In the genomic region with DNA sequence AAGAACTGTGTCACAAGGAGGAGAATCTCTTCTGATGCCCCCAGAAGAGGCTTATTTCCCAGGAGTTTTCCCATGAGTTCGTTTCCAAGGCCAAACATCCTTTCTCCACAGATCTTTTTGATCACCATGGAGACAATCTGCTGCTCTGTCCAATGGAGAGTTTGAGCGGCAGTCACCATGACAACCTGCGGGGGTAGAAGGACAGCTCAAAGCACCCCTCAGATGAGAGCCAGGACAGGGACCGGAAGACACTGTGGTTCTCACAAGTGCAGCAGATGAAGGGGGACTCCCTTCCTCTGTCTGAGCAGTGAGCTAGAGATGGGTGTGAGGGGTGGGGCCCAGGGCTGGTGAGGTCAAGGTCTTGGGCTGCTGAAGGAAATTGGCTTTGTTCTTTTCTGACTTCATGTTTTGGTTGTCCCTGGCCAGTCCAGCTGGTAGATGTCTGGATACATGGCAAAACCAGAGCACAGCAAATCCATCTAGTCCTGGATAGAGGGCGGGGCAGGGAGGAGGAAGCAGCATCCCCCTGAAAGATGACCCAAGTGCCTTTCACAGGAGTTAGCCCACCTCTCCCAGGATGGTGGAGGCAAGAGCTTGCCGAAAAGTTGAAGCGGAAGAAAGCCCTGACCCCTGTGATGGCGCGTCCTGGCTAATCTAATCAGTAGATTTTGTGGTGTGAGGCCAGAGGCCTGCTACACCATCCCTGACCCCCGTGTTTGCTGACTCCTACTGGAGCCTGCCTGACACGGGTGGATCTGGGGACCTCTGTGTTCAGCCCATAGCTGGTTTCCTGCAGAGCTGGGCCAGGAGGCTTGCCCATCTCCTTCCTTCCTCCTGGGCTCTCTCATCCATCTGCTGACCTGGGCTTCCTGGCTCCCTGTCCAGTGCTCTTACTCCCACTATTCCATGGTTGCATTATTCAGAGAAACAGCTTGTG, we compare ENCODE assay signal across 13 cellular contexts. TPM values are rescaled to one million over a fixed set of nuclear protein-coding genes. Genes with fewer than 3 reads are reported as not detected.
A peak's percentile ranks its signal among the peaks of the same experiment; 100 is the strongest.
DNase-seq lines count a peak whose midpoint lies in the region; ATAC-seq, FAIRE-seq and TF ChIP-seq lines count a peak whose summit lies in the region.
"Had no signal": no experiment of that assay in that cellular context is flagged by ENCODE, and none has a peak within 500 bp of the region (broad histone marks: within the 10 kb centered on the region; RNA-seq: fewer than 3 reads in every experiment).

No MANE protein-coding gene starts in this region.

- DNase-seq in NCI-H82 (lab: John Stamatoyannopoulos, UW) (peak; percentile 15), NCI-H82 treated with DMSO at 0.1 percent for 48 hours (lab: John Stamatoyannopoulos, UW; ENCODE audit: unreplicated experiment) (no peak), H1 (ENCODE audit: low read depth in 1 of 2, low spot score in 2 of 2) (no peak), osteoblast (ENCODE audit: insufficient read length, low spot score, missing footprints) (no peak)
- DNase-seq in stimulated activated CD8-positive, alpha-beta memory T cell treated with anti-CD3 and anti-CD28 coated beads, Interleukin-7, amount 100 ng/mL, for 24 hours (ENCODE audit: low read depth) = peak; percentile 5
- no peak for DNase-seq in activated T-helper 1 cell treated with anti-CD3 and anti-CD28 coated beads, Interleukin-12 subunit alpha, Interleukin-12 subunit beta, Interleukin-2, Interleukin-4 antibody, amounts not matched to agents 30 ng/mL and 10 ng/mL and 1 ng/mL, durations not matched to agents 14 hours and 24 hours and 36 hours (ENCODE audit: low spot score)
- DNase-seq: activated CD4-positive, CD25-positive, alpha-beta regulatory T cell; adrenal gland; NCI-H2107; Right ventricle myocardium superior had no signal

- H4K8ac ChIP-seq in H1 (ENCODE audit: extremely low read depth, insufficient read depth, low read length) = no peak overlapping the region

- H3K14ac ChIP-seq in H1 (ENCODE audit: insufficient read length) = no peak overlapping the region

- H2AK5ac ChIP-seq in H1 (ENCODE audit: low read depth, low read length) = no peak overlapping the region

- no peak overlapping the region for H3K27ac Mint-ChIP-seq in activated T-helper 1 cell treated with anti-CD3 and anti-CD28 coated beads, Interleukin-12 subunit alpha, Interleukin-12 subunit beta, Interleukin-2, Interleukin-4 antibody, amounts not matched to agents 30 ng/mL and 10 ng/mL and 1 ng/mL, durations not matched to agents 14 hours and 24 hours and 36 hours

- WGBS in H1 (ENCODE audit: extremely low coverage in 1 of 2, insufficient coverage in 1 of 2, insufficient read length in 1 of 2, insufficient replicate concordance in 2 of 2, low coverage in 1 of 2, low lambda C conversion rate in 2 of 2, missing lambda C conversion rate in 1 of 2), 2 experiments = 90% methylated on average over 10 of the region's 11 CpGs; no CpG with 5 or more reads in 1 of the 2 experiments

- no peak for TF ChIP-seq EP300 in H1 (IDR thresholded peaks at IDR 0.05; ENCODE audit: borderline replicate concordance in 1 of 2, low read depth in 2 of 2, low read length in 2 of 2)

- H3K79me2 ChIP-seq in H1 (ENCODE audit: control insufficient read depth in 1 of 2, insufficient read depth in 2 of 2, low read length in 2 of 2) (no peaks in the 10 kb centered on the region), osteoblast (ENCODE audit: insufficient read depth, low read length) (no peaks in the 10 kb centered on the region)

- no peak overlapping the region for H2BK20ac ChIP-seq in H1 (ENCODE audit: low read length)

- intact Hi-C loops in activated T-helper 1 cell treated with anti-CD3 and anti-CD28 coated beads, Interleukin-12 subunit alpha, Interleukin-12 subunit beta, Interleukin-2, Interleukin-4 antibody, amounts not matched to agents 30 ng/mL and 10 ng/mL and 1 ng/mL, durations not matched to agents 14 hours and 24 hours and 36 hours (cut with micrococcal nuclease) = no loop called here

- H4K5ac ChIP-seq in H1 (ENCODE audit: insufficient read length, low read depth, low read length) = no peak overlapping the region

- POLR2A ChIA-PET in H1 (lab: Charles Lee; ENCODE audit: partially characterized antibody) = no interaction called here

- TF ChIP-seq CTCF in H1 (IDR thresholded peaks at IDR 0.05; ENCODE audit: control extremely low read depth in 1 of 3, insufficient read depth in 1 of 3, low read depth in 1 of 3, low read length in 3 of 3) (no peak), osteoblast (IDR thresholded peaks at IDR 0.05; ENCODE audit: extremely low read depth, low read depth, low read length) (no peak)

- H3K56ac ChIP-seq in H1 (replicated peaks; ENCODE audit: insufficient read length, low read depth, low read length) = no peak overlapping the region

- no peak for TF ChIP-seq RAD21 in H1 (IDR thresholded peaks at IDR 0.05 in 1 of 2, conservative IDR thresholded peaks at IDR 0.05 in 1 of 2; ENCODE audit: low read depth in 2 of 2, low read length in 2 of 2)

- no peak overlapping the region for H3K23ac ChIP-seq in H1 (ENCODE audit: insufficient read length)

- no peaks in the 10 kb centered on the region for H3K4me1 Mint-ChIP-seq in activated T-helper 1 cell treated with anti-CD3 and anti-CD28 coated beads, Interleukin-12 subunit alpha, Interleukin-12 subunit beta, Interleukin-2, Interleukin-4 antibody, amounts not matched to agents 30 ng/mL and 10 ng/mL and 1 ng/mL, durations not matched to agents 14 hours and 24 hours and 36 hours (ENCODE audit: low read depth)

- no peak for TF ChIP-seq POLR2A in H1 (IDR thresholded peaks at IDR 0.05; ENCODE audit: control extremely low read depth in 1 of 2, low read depth in 2 of 2, low read length in 2 of 2)

- CTCF ChIA-PET in H1 (lab: Charles Lee; ENCODE audit: partially characterized antibody) = interaction anchor here (0.9 to 6.2 kb wide), 2 partner anchors 28 to 33 kb away, joined by 4 to 49 read pairs; no protein-coding TSS in a partner anchor

- no peaks in the 10 kb centered on the region; the same call in 1 of the 2 replicates for H3K23me2 ChIP-seq in H1 (ENCODE audit: low read depth, low read length)

- no peak for FAIRE-seq in H1 (lab: Jason Lieb, UNC)

- H2BK12ac ChIP-seq in H1 (ENCODE audit: low read depth, low read length) = 0 out of 2 replicates have a peak overlapping the region, but pooled peaks have one; percentile 10

- no peaks in the 10 kb centered on the region for H3K9me3 ChIP-seq in H1 (ENCODE audit: insufficient read depth in 2 of 2, low read depth in 1 of 2, low read length in 1 of 2)
- no peaks in the 10 kb centered on the region for H3K9me3 ChIP-seq in osteoblast (ENCODE audit: low read depth, low read length)
- H3K9me3 ChIP-seq: adrenal gland had no signal

- H3K4me1 ChIP-seq in H1 (replicated peaks in 1 of 4; ENCODE audit: control insufficient read depth in 3 of 4, insufficient read depth in 4 of 4, low read length in 3 of 4) (no peaks in the 10 kb centered on the region), osteoblast (ENCODE audit: insufficient read depth, low read length) (no peaks in the 10 kb centered on the region)
- H3K4me1 ChIP-seq: adrenal gland had no signal

- H3K36me3 Mint-ChIP-seq in activated T-helper 1 cell treated with anti-CD3 and anti-CD28 coated beads, Interleukin-12 subunit alpha, Interleukin-12 subunit beta, Interleukin-2, Interleukin-4 antibody, amounts not matched to agents 30 ng/mL and 10 ng/mL and 1 ng/mL, durations not matched to agents 14 hours and 24 hours and 36 hours (ENCODE audit: low read depth) = no peaks in the 10 kb centered on the region

- H3K4me3 Mint-ChIP-seq in activated T-helper 1 cell treated with anti-CD3 and anti-CD28 coated beads, Interleukin-12 subunit alpha, Interleukin-12 subunit beta, Interleukin-2, Interleukin-4 antibody, amounts not matched to agents 30 ng/mL and 10 ng/mL and 1 ng/mL, durations not matched to agents 14 hours and 24 hours and 36 hours = no peak overlapping the region

- H3K27me3 ChIP-seq in H1 (replicated peaks in 1 of 4; ENCODE audit: control insufficient read depth in 3 of 4, extremely low read depth in 1 of 4, insufficient read depth in 3 of 4, low read length in 3 of 4) = no peaks in the 10 kb centered on the region
- H3K27me3 ChIP-seq in osteoblast (ENCODE audit: insufficient read depth, low read length) = peaks cover 4% of the 10 kb centered on the region
- H3K27me3 ChIP-seq: adrenal gland had no signal

- H3K4me2 ChIP-seq in H1 (ENCODE audit: insufficient read depth in 1 of 2, low read depth in 2 of 2, low read length in 2 of 2) (no peak overlapping the region), osteoblast (ENCODE audit: insufficient read depth, low read length) (no peak overlapping the region)

- H2BK120ac ChIP-seq in H1 (replicated peaks; ENCODE audit: low read depth, low read length) = no peak overlapping the region

- H3K79me1 ChIP-seq in H1 (ENCODE audit: low read depth, low read length) = no peaks in the 10 kb centered on the region

- no peaks in the 10 kb centered on the region for H4K20me1 ChIP-seq in H1 (replicated peaks in 1 of 2; ENCODE audit: control insufficient read depth in 1 of 2, insufficient read depth in 2 of 2, low read length in 2 of 2)
- H4K20me1 ChIP-seq in osteoblast (ENCODE audit: insufficient read depth, low read length) = no peaks in the 10 kb centered on the region

- no peak overlapping the region for H2BK15ac ChIP-seq in H1 (ENCODE audit: low read length)

- peaks cover 6% of the 10 kb centered on the region for H3K27me3 Mint-ChIP-seq in activated T-helper 1 cell treated with anti-CD3 and anti-CD28 coated beads, Interleukin-12 subunit alpha, Interleukin-12 subunit beta, Interleukin-2, Interleukin-4 antibody, amounts not matched to agents 30 ng/mL and 10 ng/mL and 1 ng/mL, durations not matched to agents 14 hours and 24 hours and 36 hours (ENCODE audit: insufficient read depth)

- H3K18ac ChIP-seq in H1 (ENCODE audit: extremely low read depth, low read length) = no peak overlapping the region

- peak; percentile 80 for ATAC-seq in HG03175 (IDR thresholded peaks at IDR 0.05; ENCODE audit: unreplicated experiment)
- no peak for ATAC-seq in HG02759 (IDR thresholded peaks at IDR 0.05; ENCODE audit: unreplicated experiment)

- no peaks in the 10 kb centered on the region for H3K36me3 ChIP-seq in H1 (ENCODE audit: control insufficient read depth in 2 of 4, insufficient read depth in 4 of 4, low read length in 3 of 4)
- H3K36me3 ChIP-seq in osteoblast (ENCODE audit: insufficient read depth, low read length) = no peaks in the 10 kb centered on the region
- H3K36me3 ChIP-seq: adrenal gland had no signal

- H2AFZ ChIP-seq in H1 (ENCODE audit: low read length) (no peak overlapping the region), osteoblast (ENCODE audit: low read length) (no peak overlapping the region)

- H3K4ac ChIP-seq in H1 (replicated peaks; ENCODE audit: insufficient read length, low read depth, low read length) = no peak overlapping the region

- H3K4me3 ChIP-seq in H1 (ENCODE audit: extremely low read depth in 1 of 4, insufficient read depth in 2 of 4, low read depth in 3 of 4, low read length in 4 of 4) = no peak overlapping the region
- H3K4me3 ChIP-seq in osteoblast (ENCODE audit: insufficient read depth, low read length) = no peak overlapping the region
- H3K4me3 ChIP-seq: adrenal gland had no signal

- no peak overlapping the region for H4K91ac ChIP-seq in H1 (replicated peaks; ENCODE audit: insufficient read length, low read length)

- H3K9ac ChIP-seq in H1 (replicated peaks in 1 of 4; ENCODE audit: extremely low read depth in 1 of 4, low read depth in 3 of 4, low read length in 3 of 4) = no peak overlapping the region; a peak in 1 of 7 replicates

- H3K27ac ChIP-seq in H1 (ENCODE audit: low read depth, low read length) = no peak overlapping the region
- no peak overlapping the region for H3K27ac ChIP-seq in osteoblast (ENCODE audit: low read depth, low read length)
- H3K27ac ChIP-seq: adrenal gland had no signal

- no peaks in the 10 kb centered on the region for H3K9me3 Mint-ChIP-seq in activated T-helper 1 cell treated with anti-CD3 and anti-CD28 coated beads, Interleukin-12 subunit alpha, Interleukin-12 subunit beta, Interleukin-2, Interleukin-4 antibody, amounts not matched to agents 30 ng/mL and 10 ng/mL and 1 ng/mL, durations not matched to agents 14 hours and 24 hours and 36 hours

- H2BK5ac ChIP-seq in H1 (ENCODE audit: low read depth, low read length) = no peak overlapping the region

RNA-seq across cellular contexts. Expression of gene DHRS2, which starts 24.4 kb away (rescaled TPM):
- 0.44 and 1.1 TPM in 2 replicates for total RNA-seq in H1 (2021; fragmentation: NEBNext Ultra II Directional; extraction: Animal tissue kit (Norgen Biotek cat#: 25700))
- polyA plus RNA-seq in H1 (2011; rRNA removed) = 3.5 and 4.4 TPM in 2 replicates
- polyA plus RNA-seq in H1 (2011; cell fraction: cytosol; rRNA removed) = 6.2 TPM
- 5.7 TPM for polyA plus RNA-seq in H1 (2011; cell fraction: nucleus; rRNA removed)
- 0.91 to 2.7 TPM (median 1.8 TPM) in 4 replicates for polyA plus RNA-seq in H1 (2012, experiment 1 of 2)
- polyA plus RNA-seq in H1 (2012, experiment 2 of 2) = 0.72 TPM
- polyA plus RNA-seq in H1 (2013, experiment 1 of 2) = 1.5 TPM
- polyA plus RNA-seq in H1 (2013, experiment 2 of 2) = 1.2 TPM
- polyA minus RNA-seq in H1 (2011; rRNA and poly(A)+ RNA removed) = 4.0 and 4.9 TPM in 2 replicates
- 0.81 TPM for polyA minus RNA-seq in H1 (2011; cell fraction: cytosol; rRNA and poly(A)+ RNA removed)
- 7.5 TPM for polyA minus RNA-seq in H1 (2011; cell fraction: nucleus; rRNA and poly(A)+ RNA removed)
- under 0.01 and 0.29 TPM in 2 replicates for total RNA-seq in osteoblast
- 1.6 and 3.0 TPM in 2 replicates for total RNA-seq in activated T-helper 1 cell treated with anti-CD3 and anti-CD28 coated beads, Interleukin-12 subunit alpha, Interleukin-12 subunit beta, Interleukin-2, Interleukin-4 antibody, amounts not matched to agents 30 ng/mL and 10 ng/mL and 1 ng/mL, durations not matched to agents 14 hours and 24 hours and 36 hours
- total RNA-seq: Right ventricle myocardium superior, subcutaneous adipose tissue had no signal

Comparison
In these comparisons a context has a peak if more than half of its experiments do, and no peak if none do; other contexts are left out.
1. DNase-seq: peak in NCI-H82 (single experiment) and stimulated activated CD8-positive, alpha-beta memory T cell treated with anti-CD3 and anti-CD28 coated beads, Interleukin-7, amount 100 ng/mL, for 24 hours (single experiment); none in NCI-H82 treated with DMSO at 0.1 percent for 48 hours (single experiment), H1 (0 of 2), osteoblast (single experiment) and activated T-helper 1 cell treated with anti-CD3 and anti-CD28 coated beads, Interleukin-12 subunit alpha, Interleukin-12 subunit beta, Interleukin-2, Interleukin-4 antibody, amounts not matched to agents 30 ng/mL and 10 ng/mL and 1 ng/mL, durations not matched to agents 14 hours and 24 hours and 36 hours (single experiment).